In genomic region chr10:77605466-77605865, GRCh38 we compare ENCODE assay signal across 11 cellular contexts. TPM values are rescaled to one million over a fixed set of nuclear protein-coding genes. Genes with fewer than 3 reads are reported as not detected.
DNase-seq lines count a peak whose midpoint lies in the region; ATAC-seq and TF ChIP-seq lines count a peak whose summit lies in the region.
"Had no signal": no experiment of that assay in that cellular context is flagged by ENCODE, and none has a peak within 500 bp of the region (broad histone marks: within the 10 kb centered on the region; RNA-seq: fewer than 3 reads in every experiment).

No MANE protein-coding gene starts in this region.

- H4K20me1 ChIP-seq in HCT116 (ENCODE audit: insufficient read depth) (no peaks in the 10 kb centered on the region), mammary epithelial cell (ENCODE audit: insufficient read depth, low read length) (no peaks in the 10 kb centered on the region)

- TF ChIP-seq CTCF in HCT116 (IDR thresholded peaks at IDR 0.05 in 2 of 3, conservative IDR thresholded peaks at IDR 0.05 in 1 of 3; ENCODE audit: borderline replicate concordance in 1 of 3, insufficient read depth in 1 of 3, low read depth in 2 of 3, low read length in 2 of 3) = peak in 2 of 3 experiments; percentile 17 to 65; a peak in 5 of 6 replicates
- peak; percentile 13 to 39 for TF ChIP-seq CTCF in mammary epithelial cell (conservative IDR thresholded peaks at IDR 0.05 in 1 of 2, IDR thresholded peaks at IDR 0.05 in 1 of 2; ENCODE audit: extremely low read depth in 1 of 2, insufficient read depth in 1 of 2, low read depth in 1 of 2, low read length in 2 of 2)
- TF ChIP-seq CTCF in left lung (IDR thresholded peaks at IDR 0.05) = no peak

- dilution Hi-C loops in mammary epithelial cell (cut with HindIII; ENCODE audit: low sequenced_read_pairs) = no loop called here

- peak; percentile 57 for DNase-seq in AG20443 (ENCODE audit: low spot score)
- no peak for DNase-seq in HCT116 (ENCODE audit: low read depth, low spot score)
- no peak for DNase-seq in mammary epithelial cell
- DNase-seq in left lung = no peak
- no peak for DNase-seq in T-helper 2 cell
- DNase-seq: activated naive CD8-positive, alpha-beta T cell treated with anti-CD3 and anti-CD28 coated beads, Interleukin-2, amount 10 ng/mL, durations not matched to agents 7 days and 5 days; dorsolateral prefrontal cortex had no signal

- BruUV-seq in HCT116 (replicated peaks; lab: Mats Ljungman, UMichigan) = no TSS peak
- BruUV-seq in mammary epithelial cell (replicated peaks; lab: Mats Ljungman, UMichigan) = no TSS peak

- no peak overlapping the region for H3K9ac ChIP-seq in HCT116 (ENCODE audit: low read length)
- H3K9ac ChIP-seq in mammary epithelial cell (ENCODE audit: insufficient read depth, low read length) = no peak overlapping the region

- POLR2A ChIA-PET in HCT116 (lab: Charles Lee) = no interaction called here

- H2AFZ ChIP-seq in HCT116 (ENCODE audit: low read depth, low read length, poor library complexity, severe bottlenecking) = no peak overlapping the region
- H2AFZ ChIP-seq in mammary epithelial cell (ENCODE audit: low read depth, low read length) = no peak overlapping the region

- intact Hi-C loops in HCT116 (cut with micrococcal nuclease) (loop anchor here (1.0 kb wide), 2 partner anchors 111 to 213 kb away; no protein-coding TSS in a partner anchor), mammary epithelial cell (cut with micrococcal nuclease) (loop anchor here (1.0 kb wide), 3 partner anchors 213 to 431 kb away; no protein-coding TSS in a partner anchor), left lung (cut with DNase I) (no loop called here)

- no peak overlapping the region for H3K4me2 ChIP-seq in HCT116 (ENCODE audit: low read length)
- H3K4me2 ChIP-seq in mammary epithelial cell (ENCODE audit: insufficient read depth, low read depth, low read length) = no peak overlapping the region

- no peaks in the 10 kb centered on the region for H3K9me2 ChIP-seq in HCT116 (ENCODE audit: insufficient read depth)

- H3K36me3 ChIP-seq in HCT116 (ENCODE audit: control insufficient read depth in 1 of 2, insufficient read depth in 2 of 2, low read length in 2 of 2) (no peaks in the 10 kb centered on the region), mammary epithelial cell (ENCODE audit: insufficient read depth, low read length) (no peaks in the 10 kb centered on the region), left lung (no peaks in the 10 kb centered on the region)
- H3K36me3 ChIP-seq: upper lobe of left lung had no signal

- in situ Hi-C loops in mammary epithelial cell (cut with MboI; ENCODE audit: low sequenced_read_pairs in 2 of 2) = no loop called here

- H3K79me2 ChIP-seq in HCT116 (ENCODE audit: insufficient read depth, low read length) (no peaks in the 10 kb centered on the region), mammary epithelial cell (ENCODE audit: insufficient read depth, low read length) (peaks cover 83% of the 10 kb centered on the region)

- H3K9me3 ChIP-seq in HCT116 (ENCODE audit: control insufficient read depth in 1 of 2, insufficient read depth in 1 of 2, low read depth in 1 of 2, low read length in 2 of 2) = no peaks in the 10 kb centered on the region
- no peaks in the 10 kb centered on the region for H3K9me3 ChIP-seq in mammary epithelial cell (replicated peaks; ENCODE audit: insufficient read depth, low read length)
- H3K9me3 ChIP-seq in left lung = no peaks in the 10 kb centered on the region
- H3K9me3 ChIP-seq: upper lobe of left lung had no signal

- H3K4me3 ChIP-seq in HCT116 (replicated peaks in 1 of 2; ENCODE audit: low read depth in 1 of 2, low read length in 2 of 2) (no peak overlapping the region), mammary epithelial cell (replicated peaks in 1 of 3; ENCODE audit: insufficient read depth in 1 of 3, low read depth in 2 of 3, low read length in 3 of 3) (no peak overlapping the region), left lung (no peak overlapping the region)
- H3K4me3 ChIP-seq: dorsolateral prefrontal cortex, upper lobe of left lung had no signal

- H3K4me1 ChIP-seq in HCT116 (ENCODE audit: control insufficient read depth in 1 of 2, insufficient read depth in 2 of 2, low read length in 2 of 2) = peaks cover 0 to 29% of the 10 kb centered on the region in 2 experiments; a peak in 2 of 4 replicates
- H3K4me1 ChIP-seq in mammary epithelial cell (ENCODE audit: insufficient read depth, low read length) = peaks cover 44% of the 10 kb centered on the region
- H3K4me1 ChIP-seq in left lung = peaks cover 0 to 22% of the 10 kb centered on the region in 2 donors

- CTCF ChIA-PET in HCT116 (lab: Charles Lee) (interaction anchor here (0.9 to 2.4 kb wide), 8 partner anchors 9 to 432 kb away, joined by 3 to 15 read pairs (median 3); no protein-coding TSS in a partner anchor), mammary epithelial cell (lab: Charles Lee; ENCODE audit: low non-redundant PET) (interaction anchor here (0.5 to 0.9 kb wide), 3 partner anchors 108 to 440 kb away, joined by 3 to 11 read pairs (median 4); no protein-coding TSS in a partner anchor)

- WGBS in mammary epithelial cell (ENCODE audit: low coverage, missing lambda C conversion rate) = 57% methylated on average over 3 of the region's 4 CpGs

- TF ChIP-seq RAD21 in HCT116 (IDR thresholded peaks at IDR 0.05; ENCODE audit: low read depth) = peak; percentile 88

- H3K27me3 ChIP-seq in HCT116 (ENCODE audit: insufficient read depth, low read length) (no peaks in the 10 kb centered on the region), mammary epithelial cell (ENCODE audit: insufficient read depth, low read length) (no peaks in the 10 kb centered on the region), left lung (no peaks in the 10 kb centered on the region)
- H3K27me3 ChIP-seq: dorsolateral prefrontal cortex, upper lobe of left lung had no signal

- H3K27ac ChIP-seq in HCT116 (ENCODE audit: low read depth, low read length) (no peak overlapping the region), mammary epithelial cell (ENCODE audit: insufficient read depth, low read depth, low read length) (no peak overlapping the region), left lung (no peak overlapping the region)
- H3K27ac ChIP-seq: upper lobe of left lung had no signal

- RAD21 ChIA-PET in HCT116 (lab: Charles Lee; ENCODE audit: low non-redundant PET in 1 of 2, low total read pairs in 2 of 2, uncharacterized antibody in 2 of 2, unreplicated experiment in 2 of 2) = interaction anchor here in 1 of 2 experiments (1.4 kb wide), 1 partner anchor 213 kb away, joined by 3 read pairs; no protein-coding TSS in a partner anchor

- TF ChIP-seq POLR2A in HCT116 (IDR thresholded peaks at IDR 0.05; ENCODE audit: borderline replicate concordance, extremely low read depth, insufficient read depth, insufficient read length) = no peak

- ATAC-seq in HCT116 (peak; percentile 63), left lung (peak; percentile 23), GM21786 (IDR thresholded peaks at IDR 0.05; ENCODE audit: unreplicated experiment) (no peak), GM18909 (IDR thresholded peaks at IDR 0.05; ENCODE audit: poor library complexity, unreplicated experiment) (no peak), GM21723 (IDR thresholded peaks at IDR 0.05; ENCODE audit: unreplicated experiment) (no peak)

TF ChIP-seq in HCT116, 20 proteins besides CTCF, POLR2A, EP300 and RAD21 (continues in another document):
- no peak for TF ChIP-seq EGR1 (IDR thresholded peaks at IDR 0.05; ENCODE audit: low read depth)
- no peak for TF ChIP-seq FOSL1 (IDR thresholded peaks at IDR 0.05; ENCODE audit: low read depth)
- TF ChIP-seq ELF1 (IDR thresholded peaks at IDR 0.05; ENCODE audit: borderline replicate concordance, low read depth) = no peak
- no peak for TF ChIP-seq EZH2phosphoT487 (IDR thresholded peaks at IDR 0.05; ENCODE audit: borderline replicate concordance)
- TF ChIP-seq SIN3A (IDR thresholded peaks at IDR 0.05; ENCODE audit: low read depth) = no peak
- no peak for TF ChIP-seq MAX (IDR thresholded peaks at IDR 0.05)
- no peak for TF ChIP-seq ZFX (IDR thresholded peaks at IDR 0.05)
- TF ChIP-seq CEBPB (IDR thresholded peaks at IDR 0.05; ENCODE audit: low read depth) = no peak
- TF ChIP-seq YY1 (IDR thresholded peaks at IDR 0.05; ENCODE audit: extremely low read depth, insufficient replicate concordance, low read depth, low read length) = no peak
- TF ChIP-seq JUND (IDR thresholded peaks at IDR 0.05) = no peak
- no peak for TF ChIP-seq EZH2 (IDR thresholded peaks at IDR 0.05)
- no peak for TF ChIP-seq REST (IDR thresholded peaks at IDR 0.05; ENCODE audit: low read depth)
- no peak for TF ChIP-seq ZNF274 (IDR thresholded peaks at IDR 0.05; ENCODE audit: low read depth, low read length)
- TF ChIP-seq CBX3 (IDR thresholded peaks at IDR 0.05; ENCODE audit: low read depth) = no peak

RNA-seq across cellular contexts. Expression of gene KCNMA1, which starts 32.1 kb away (rescaled TPM):
- total RNA-seq in HCT116 (2021; ENCODE audit: unreplicated experiment) (0.49 TPM), mammary epithelial cell (10 to 100 TPM in 1 of 2 donors, 1 to 10 TPM in 1; 3.8 to 45.9 TPM), left lung (10 to 100 TPM; 14.8 to 21.1 TPM)
- not detected in 2 replicates for polyA plus RNA-seq in HCT116 (2012)
- 29.7 TPM for polyA plus RNA-seq in mammary epithelial cell
- 62.8 TPM for polyA minus RNA-seq in mammary epithelial cell

Comparison
In these comparisons a context has a peak if more than half of its experiments do, and no peak if none do; other contexts are left out.
1. ATAC-seq: peak in HCT116 (single experiment) and left lung (single experiment); none in GM21786 (single experiment), GM18909 (single experiment) and GM21723 (single experiment).
2. CTCF ChIP-seq: peak in HCT116 (2 of 3) and mammary epithelial cell (2 of 2); none in left lung (0 of 2).
3. intact Hi-C loops: an anchor here in HCT116 (1.0 kb wide) and mammary epithelial cell (1.0 kb wide); none called in left lung.